In genomic region chr9:102985162-102985900, GRCh38 we compare ENCODE assay signal across 29 cellular contexts. TPM values are rescaled to one million over a fixed set of nuclear protein-coding genes. Genes with fewer than 3 reads are reported as not detected.
"Had no signal": no experiment of that assay in that cellular context is flagged by ENCODE, and none has a peak within 500 bp of the region (broad histone marks: within the 10 kb centered on the region; RNA-seq: fewer than 3 reads in every experiment).

No MANE protein-coding gene starts in this region.

- H3K36me3 ChIP-seq: ascending aorta, brain microvascular endothelial cell, left ventricle myocardium inferior, neural progenitor cell, right atrium auricular region, upper lobe of left lung had no signal

- H3K27ac ChIP-seq: ascending aorta, brain microvascular endothelial cell, foreskin keratinocyte, left ventricle myocardium inferior, neural progenitor cell, right atrium auricular region, upper lobe of left lung had no signal

- H3K27me3 ChIP-seq: ascending aorta, brain microvascular endothelial cell, foreskin keratinocyte, neural progenitor cell, right atrium auricular region, upper lobe of left lung had no signal

- H3K9me3 Mint-ChIP-seq: mesothelial cell of epicardium; neural progenitor cell; T-helper 1 cell treated with Interleukin-12 subunit alpha and Interleukin-12 subunit beta and Interleukin-4 antibody, amounts not matched to agents 30 μg/mL and 1 μg/mL, for 36 hours had no signal

- H3K4me1 ChIP-seq: ascending aorta, left ventricle myocardium inferior, neural progenitor cell, right atrium auricular region, upper lobe of left lung had no signal

- H3K36me3 Mint-ChIP-seq: mesothelial cell of epicardium; naive thymus-derived CD8-positive, alpha-beta T cell; neural progenitor cell had no signal

- H3K27ac Mint-ChIP-seq: activated CD4-positive, alpha-beta memory T cell treated with anti-CD3 and anti-CD28 coated beads, Interleukin-2, amount 10 ng/mL, durations not matched to agents 7 days and 5 days; activated naive CD4-positive, alpha-beta T cell treated with anti-CD3 and anti-CD28 coated beads, Interleukin-2, amount 50 U/mL, for 72 hours; dendritic cell treated with granulocyte-macrophage colony-stimulating factor and Interleukin-4, amounts not matched to agents 40 ng/mL and 50 ng/mL, for 4 days; immature natural killer cell; mesothelial cell of epicardium; neural progenitor cell; T-helper 1 cell treated with Interleukin-12 subunit alpha and Interleukin-12 subunit beta and Interleukin-4 antibody, amounts not matched to agents 30 μg/mL and 1 μg/mL, for 36 hours had no signal

- H3K27me3 Mint-ChIP-seq: activated CD4-positive, alpha-beta memory T cell treated with anti-CD3 and anti-CD28 coated beads, Interleukin-2, amount 10 ng/mL, durations not matched to agents 7 days and 5 days; dendritic cell treated with granulocyte-macrophage colony-stimulating factor and Interleukin-4, amounts not matched to agents 40 ng/mL and 50 ng/mL, for 4 days; naive thymus-derived CD8-positive, alpha-beta T cell had no signal

- H3K9me3 ChIP-seq: ascending aorta, left ventricle myocardium inferior, right atrium auricular region, upper lobe of left lung had no signal

- H3K4me1 Mint-ChIP-seq: activated CD4-positive, alpha-beta memory T cell treated with anti-CD3 and anti-CD28 coated beads, Interleukin-2, amount 10 ng/mL, durations not matched to agents 7 days and 5 days; immature natural killer cell; mesothelial cell of epicardium; naive thymus-derived CD8-positive, alpha-beta T cell had no signal

- DNase-seq: activated CD4-positive, alpha-beta memory T cell treated with anti-CD3 and anti-CD28 coated beads, Interleukin-2, amount 10 ng/mL, durations not matched to agents 7 days and 5 days; activated CD4-positive, alpha-beta T cell treated with anti-CD3 and anti-CD28 coated beads for 4 hours; activated CD4-positive, CD25-positive, alpha-beta regulatory T cell; activated gamma-delta T cell treated with Interleukin-2 at 50 U/mL for 16 hours; activated T-cell treated with anti-CD3 and anti-CD28 coated beads for 4 hours; brain microvascular endothelial cell; caudate nucleus; effector CD4-positive, alpha-beta T cell; erythroblast; foreskin keratinocyte; immature natural killer cell; kidney glomerular epithelial cell; left ventricle myocardium inferior; naive thymus-derived CD8-positive, alpha-beta T cell; stimulated activated CD4-positive, alpha-beta T cell treated with anti-CD3 and anti-CD28 coated beads, Interleukin-4, amount 100 ng/mL, for 24 hours; stimulated activated naive CD4-positive, alpha-beta T cell treated with Interleukin-2 at 50 U/mL for 16 hours; T1000; upper lobe of left lung had no signal

- ATAC-seq: activated naive CD4-positive, alpha-beta T cell treated with anti-CD3 and anti-CD28 coated beads, Interleukin-2, amount 50 U/mL, for 72 hours; foreskin keratinocyte; naive thymus-derived CD8-positive, alpha-beta T cell had no signal

- H3K4me3 Mint-ChIP-seq: activated CD4-positive, alpha-beta memory T cell treated with anti-CD3 and anti-CD28 coated beads, Interleukin-2, amount 10 ng/mL, durations not matched to agents 7 days and 5 days; dendritic cell treated with granulocyte-macrophage colony-stimulating factor and Interleukin-4, amounts not matched to agents 40 ng/mL and 50 ng/mL, for 4 days; immature natural killer cell; mesothelial cell of epicardium; naive thymus-derived CD8-positive, alpha-beta T cell; neural progenitor cell; T-helper 1 cell treated with Interleukin-12 subunit alpha and Interleukin-12 subunit beta and Interleukin-4 antibody, amounts not matched to agents 30 μg/mL and 1 μg/mL, for 36 hours had no signal

- H3K4me3 ChIP-seq: ascending aorta, left ventricle myocardium inferior, neural progenitor cell, right atrium auricular region, upper lobe of left lung had no signal

RNA-seq across cellular contexts. Expression of gene CYLC2, which starts 9.8 kb away (rescaled TPM):
- total RNA-seq: activated CD4-positive, alpha-beta memory T cell treated with anti-CD3 and anti-CD28 coated beads, Interleukin-2, amount 10 ng/mL, durations not matched to agents 7 days and 5 days; activated naive CD4-positive, alpha-beta T cell treated with anti-CD3 and anti-CD28 coated beads, Interleukin-2, amount 50 U/mL, for 72 hours; ascending aorta; foreskin keratinocyte; left ventricle myocardium inferior; lung microvascular endothelial cell; mesothelial cell of epicardium; naive thymus-derived CD8-positive, alpha-beta T cell; osteoblast; posterior vena cava; right atrium auricular region; upper lobe of left lung had no signal
- polyA plus RNA-seq: adipose tissue; foreskin keratinocyte; immature natural killer cell; naive thymus-derived CD8-positive, alpha-beta T cell had no signal
